Comparison of ENCODE assay signal across 8 cellular contexts in the genomic region with DNA sequence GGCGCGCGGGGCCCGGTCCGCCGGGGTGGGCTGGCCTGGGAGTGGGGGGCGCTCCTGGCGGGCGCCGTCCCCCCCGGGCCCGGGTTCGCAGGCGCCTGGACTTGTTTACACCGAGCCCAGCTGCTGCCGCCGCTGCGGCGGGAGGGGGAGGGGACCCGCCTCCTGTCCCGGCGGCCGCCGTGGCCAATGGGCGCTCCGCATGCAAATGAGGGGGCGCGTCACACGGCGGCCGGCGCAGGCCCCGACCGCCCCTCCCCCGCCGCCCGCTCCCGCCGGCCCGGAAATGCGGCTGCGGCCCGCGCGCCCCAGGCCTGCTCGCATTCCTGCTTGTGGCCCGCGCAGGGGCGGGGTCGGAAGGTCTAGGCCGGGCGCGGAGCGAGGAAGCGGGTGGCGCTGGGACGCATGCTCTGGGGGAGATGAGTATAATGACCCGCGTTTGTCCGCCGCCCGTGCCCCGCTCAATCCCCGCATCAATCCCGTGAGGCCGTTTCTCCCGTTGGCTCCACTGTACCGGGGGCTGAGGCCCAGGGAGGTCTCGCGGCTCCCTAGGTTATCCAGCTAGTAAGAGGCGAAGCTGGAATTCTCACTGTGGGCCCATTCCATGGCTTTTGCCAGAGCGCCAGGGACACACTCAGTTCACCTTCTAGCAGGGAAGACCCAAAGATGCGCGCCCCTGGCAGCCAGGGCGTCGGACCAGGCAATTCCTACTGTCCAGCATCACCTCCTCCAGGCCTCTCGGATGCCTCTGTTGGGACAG. TPM values are rescaled to one million over a fixed set of nuclear protein-coding genes. Genes with fewer than 3 reads are reported as not detected.
DNase-seq lines count a peak whose midpoint lies in the region; ATAC-seq and TF ChIP-seq lines count a peak whose summit lies in the region.

YPEL3 (minus strand) TSS at position 109 of the 757 bp plus-strand sequence. CDS start 731 bp downstream, outside the sequence.

- H3K27ac ChIP-seq in angular gyrus (ENCODE audit: low read depth, low read length) (peak within 1 kb of the TSS; percentile 99), transverse colon (peak within 1 kb of the TSS; percentile 91 to 92 (median 92))

- in situ Hi-C loops in transverse colon (cut with MboI; ENCODE audit: low pct_ligation_motif_present in 1 of 4, low pct_unique_long_range_greater_than_20kb in 1 of 4, low sequenced_read_pairs in 3 of 4): loop anchor here in 2 of 4 donors (25.0 kb wide), 2 partner anchors 316 to 541 kb away; partner anchors contain the start of gene ZNF771 (in 2 of the 2)

- H3K27ac Mint-ChIP-seq in T-helper 2 cell treated with Interferon-gamma antibody and Interleukin-4, amounts not matched to agents 5 μg/mL and 100 μg/mL, for 36 hours: peak within 1 kb of the TSS; percentile 88
- H3K27ac Mint-ChIP-seq in progenitor cell of endocrine pancreas: peak within 1 kb of the TSS; percentile 96

- peaks cover 33% of the 10 kb centered on the region for H3K36me3 Mint-ChIP-seq in T-helper 2 cell treated with Interferon-gamma antibody and Interleukin-4, amounts not matched to agents 5 μg/mL and 100 μg/mL, for 36 hours (ENCODE audit: low read depth)
- H3K36me3 Mint-ChIP-seq in progenitor cell of endocrine pancreas (ENCODE audit: insufficient read depth): peaks cover 17% of the 10 kb centered on the region

- peaks cover 22% of the 10 kb centered on the region for H3K9me3 Mint-ChIP-seq in T-helper 2 cell treated with Interferon-gamma antibody and Interleukin-4, amounts not matched to agents 5 μg/mL and 100 μg/mL, for 36 hours
- H3K9me3 Mint-ChIP-seq in progenitor cell of endocrine pancreas (ENCODE audit: low read depth): peaks cover 13% of the 10 kb centered on the region

- peak; percentile 43 for ATAC-seq in GM21723 (IDR thresholded peaks at IDR 0.05; ENCODE audit: unreplicated experiment)
- ATAC-seq in left cardiac atrium: peak; percentile 73 to 83

- H3K4me3 Mint-ChIP-seq in T-helper 2 cell treated with Interferon-gamma antibody and Interleukin-4, amounts not matched to agents 5 μg/mL and 100 μg/mL, for 36 hours: peak within 1 kb of the TSS; percentile 89
- H3K4me3 Mint-ChIP-seq in progenitor cell of endocrine pancreas (ENCODE audit: low read depth): peak within 1 kb of the TSS; percentile 77

- peaks cover 21 to 40% (median 34%) of the 10 kb centered on the region in 4 donors for H3K4me1 ChIP-seq in transverse colon

- DNase-seq in COR-L47 (lab: John Stamatoyannopoulos, UW): peak; percentile 78
- DNase-seq in NCI-H1092 treated with DMSO at 0.1 percent for 48 hours (lab: John Stamatoyannopoulos, UW): peak; percentile 77
- peak; percentile 91 for DNase-seq in T-helper 2 cell treated with Interferon-gamma antibody and Interleukin-4, amounts not matched to agents 5 μg/mL and 100 μg/mL, for 36 hours (ENCODE audit: low spot score)
- DNase-seq in left cardiac atrium: peak; percentile 95
- DNase-seq in progenitor cell of endocrine pancreas (ENCODE audit: low spot score, unreplicated experiment): peak; percentile 90
- DNase-seq in transverse colon: peak; percentile 96

- H3K27me3 Mint-ChIP-seq in T-helper 2 cell treated with Interferon-gamma antibody and Interleukin-4, amounts not matched to agents 5 μg/mL and 100 μg/mL, for 36 hours (ENCODE audit: low read depth): no peaks in the 10 kb centered on the region
- no peaks in the 10 kb centered on the region for H3K27me3 Mint-ChIP-seq in progenitor cell of endocrine pancreas

- no peaks in the 10 kb centered on the region for H3K36me3 ChIP-seq in transverse colon

- H3K4me1 Mint-ChIP-seq in T-helper 2 cell treated with Interferon-gamma antibody and Interleukin-4, amounts not matched to agents 5 μg/mL and 100 μg/mL, for 36 hours (ENCODE audit: low read depth): peaks cover 27% of the 10 kb centered on the region
- peaks cover 17% of the 10 kb centered on the region for H3K4me1 Mint-ChIP-seq in progenitor cell of endocrine pancreas (ENCODE audit: low read depth)

- intact Hi-C loops in left cardiac atrium (cut with DNase I) (loop anchor here in 1 of 2 donors (10.0 kb wide), 3 partner anchors 51 to 559 kb away; partner anchors contain the start of genes FBRS, PRR14 and ZNF771), transverse colon (cut with DNase I; ENCODE audit: low total_unique reads) (no loop called here)

- TF ChIP-seq CTCF in progenitor cell of endocrine pancreas (IDR thresholded peaks at IDR 0.05; ENCODE audit: unreplicated experiment): no peak
- no peak for TF ChIP-seq CTCF in transverse colon (IDR thresholded peaks at IDR 0.05)

- peak; percentile 56 for TF ChIP-seq POLR2A in transverse colon (IDR thresholded peaks at IDR 0.05)

- H3K9me3 ChIP-seq in transverse colon: peaks cover 6 to 7% of the 10 kb centered on the region in 2 donors

- TF ChIP-seq EP300 in transverse colon (IDR thresholded peaks at IDR 0.05; ENCODE audit: low read depth): no peak

- WGBS in transverse colon (ENCODE audit: low coverage in 1 of 2), 2 donors: 27 to 57% methylated on average over 1 to 28 of the region's 77 CpGs

- H3K4me3 ChIP-seq in transverse colon: peak within 1 kb of the TSS; percentile 61 to 88 (median 80)

- no peaks in the 10 kb centered on the region for H3K27me3 ChIP-seq in transverse colon

RNA-seq across cellular contexts. Expression of gene YPEL3, which starts in this region (rescaled TPM):
- total RNA-seq in left cardiac atrium: 10 to 100 TPM; 39.5 to 54.1 TPM
- total RNA-seq in progenitor cell of endocrine pancreas: 41.7 and 45.7 TPM in 2 replicates
- total RNA-seq in transverse colon: 100 to 1,000 TPM in 3 of 4 donors, 10 to 100 TPM in 1; 90.8 to 154 (median 125) TPM

Comparison
In these comparisons a context has a peak if more than half of its experiments do, and no peak if none do; other contexts are left out.
1. Peak in every context shown above with its lines: DNase-seq, ATAC-seq, H3K4me3 ChIP-seq and H3K27ac ChIP-seq.